ENCODE assay signal across 8 cellular contexts in the genomic region with DNA sequence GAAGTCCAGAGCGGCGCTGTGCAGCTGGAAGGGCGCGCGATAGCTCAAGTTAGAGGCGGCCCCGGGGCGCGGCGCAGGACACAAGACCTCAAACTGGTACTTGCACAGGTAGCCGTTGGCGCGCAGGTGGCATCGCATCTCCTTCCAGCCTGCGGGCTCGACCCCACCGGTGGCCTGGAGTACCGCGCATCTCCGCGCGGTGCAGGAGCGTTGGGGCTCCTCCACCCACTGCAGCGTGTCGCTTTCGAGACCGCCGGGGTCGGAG. TPM values are rescaled to one million over a fixed set of nuclear protein-coding genes. Genes with fewer than 3 reads are reported as not detected.
DNase-seq lines count a peak whose midpoint lies in the region; ATAC-seq and TF ChIP-seq lines count a peak whose summit lies in the region.

No MANE protein-coding gene starts in this region.

- peaks cover 9% of the 10 kb centered on the region for H3K4me1 Mint-ChIP-seq in activated T-cell treated with anti-CD3 and anti-CD28 coated beads, Interleukin-2, amount 50 U/mL, for 72 hours (ENCODE audit: low read depth)

- peak; percentile 51 to 62 for ATAC-seq in activated T-cell treated with anti-CD3 and anti-CD28 coated beads, Interleukin-2, amount 50 U/mL, for 72 hours (replicated peaks in 1 of 2)
- peak; percentile 18 for ATAC-seq in left ventricle myocardium superior
- no peak for ATAC-seq in HG03442 (IDR thresholded peaks at IDR 0.05; ENCODE audit: unreplicated experiment)

- DNase-seq in activated T-cell treated with anti-CD3 and anti-CD28 coated beads, Interleukin-2, amount 50 U/mL, for 72 hours: peak; percentile 0 to 4
- DNase-seq in left ventricle myocardium superior (peak; percentile 46), retina (peak; percentile 88), NCI-H2107 treated with DMSO at 0.1 percent for 48 hours (lab: John Stamatoyannopoulos, UW; ENCODE audit: unreplicated experiment) (no peak), GM10266 (ENCODE audit: extremely low spot score) (no peak), NCI-H526 treated with DMSO at 0.1 percent for 48 hours (lab: John Stamatoyannopoulos, UW) (no peak)

- intact Hi-C loops in left ventricle myocardium superior (cut with micrococcal nuclease): no loop called here

- TF ChIP-seq CTCF in GM10266 (IDR thresholded peaks at IDR 0.05; ENCODE audit: control insufficient read depth, insufficient read depth, low read depth, missing control alignments): no peak

- peak overlapping the region; percentile 61 for H3K9ac ChIP-seq in ES-I3 (ENCODE audit: low read depth, low read length)

- no peaks in the 10 kb centered on the region for H3K36me3 ChIP-seq in ES-I3 (ENCODE audit: insufficient read depth, low read length)

- H3K4me1 ChIP-seq in ES-I3 (ENCODE audit: insufficient read depth, low read length): no peaks in the 10 kb centered on the region

- H3K27ac Mint-ChIP-seq in activated T-cell treated with anti-CD3 and anti-CD28 coated beads, Interleukin-2, amount 50 U/mL, for 72 hours: no peak overlapping the region

- no peaks in the 10 kb centered on the region for H3K9me3 ChIP-seq in ES-I3 (ENCODE audit: control insufficient read depth, insufficient read depth, low read length)

- peaks cover 47% of the 10 kb centered on the region for H3K27me3 Mint-ChIP-seq in activated T-cell treated with anti-CD3 and anti-CD28 coated beads, Interleukin-2, amount 50 U/mL, for 72 hours (ENCODE audit: low read depth)

- H3K4me3 Mint-ChIP-seq in activated T-cell treated with anti-CD3 and anti-CD28 coated beads, Interleukin-2, amount 50 U/mL, for 72 hours: peak overlapping the region; percentile 55 to 70

- no peaks in the 10 kb centered on the region for H3K36me3 Mint-ChIP-seq in activated T-cell treated with anti-CD3 and anti-CD28 coated beads, Interleukin-2, amount 50 U/mL, for 72 hours (ENCODE audit: insufficient read depth in 2 of 2)

- no peaks in the 10 kb centered on the region for H3K9me3 Mint-ChIP-seq in activated T-cell treated with anti-CD3 and anti-CD28 coated beads, Interleukin-2, amount 50 U/mL, for 72 hours

RNA-seq across cellular contexts. Expression of a gene that starts 0.6 kb away (rescaled TPM):
- total RNA-seq in activated T-cell treated with anti-CD3 and anti-CD28 coated beads, Interleukin-2, amount 50 U/mL, for 72 hours: not detected
- total RNA-seq in left ventricle myocardium superior: 33.1 TPM

RNA-seq across cellular contexts. Expression of a gene that starts 47.6 kb away (rescaled TPM):
- not detected for total RNA-seq in activated T-cell treated with anti-CD3 and anti-CD28 coated beads, Interleukin-2, amount 50 U/mL, for 72 hours
- total RNA-seq in left ventricle myocardium superior: 0.37 TPM

Comparison
In these comparisons a context has a peak if more than half of its experiments do, and no peak if none do; other contexts are left out.
1. DNase-seq: peak in activated T-cell treated with anti-CD3 and anti-CD28 coated beads, Interleukin-2, amount 50 U/mL, for 72 hours (2 of 2), left ventricle myocardium superior (single experiment) and retina (single experiment); none in NCI-H2107 treated with DMSO at 0.1 percent for 48 hours (single experiment), GM10266 (single experiment) and NCI-H526 treated with DMSO at 0.1 percent for 48 hours (single experiment).
2. RNA of a gene that starts 0.6 kb away (total RNA-seq): 33.1 TPM in left ventricle myocardium superior (single experiment); not detected in activated T-cell treated with anti-CD3 and anti-CD28 coated beads, Interleukin-2, amount 50 U/mL, for 72 hours; every median in the first group is over 10 times any median in the second.